Comparison of ENCODE assay signal across 9 cellular contexts in genomic region chr22:31106651-31107205, GRCh38. TPM values are rescaled to one million over a fixed set of nuclear protein-coding genes. Genes with fewer than 3 reads are reported as not detected.
DNase-seq lines count a peak whose midpoint lies in the region; ATAC-seq and TF ChIP-seq lines count a peak whose summit lies in the region.
"Had no signal": no experiment of that assay in that cellular context is flagged by ENCODE, and none has a peak within 500 bp of the region (broad histone marks: within the 10 kb centered on the region; RNA-seq: fewer than 3 reads in every experiment).

No MANE protein-coding gene starts in this region.

- intact Hi-C loops in ascending aorta (cut with DNase I), result loop anchor here (1.0 to 10.0 kb wide), 6 partner anchors 43 to 682 kb away; partner anchors contain the start of genes MTFP1 and PIK3IP1

- H3K9me3 ChIP-seq in ascending aorta (no peaks in the 10 kb centered on the region), stomach smooth muscle (ENCODE audit: control insufficient read depth in 2 of 2, low read length in 2 of 2) (no peaks in the 10 kb centered on the region)

- H3K27me3 ChIP-seq in ascending aorta, result no peaks in the 10 kb centered on the region
- H3K27me3 ChIP-seq in stomach smooth muscle (ENCODE audit: control insufficient read depth in 1 of 2, insufficient read depth in 2 of 2, low read length in 2 of 2), result no peaks in the 10 kb centered on the region

- H3K4me3 ChIP-seq in HFF-Myc (replicated peaks; ENCODE audit: low read depth, low read length), result peak overlapping the region; percentile 76
- peak overlapping the region; percentile 87 to 94 for H3K4me3 ChIP-seq in ascending aorta
- peak overlapping the region; percentile 90 to 97 for H3K4me3 ChIP-seq in stomach smooth muscle (ENCODE audit: low read length in 2 of 2)

- TF ChIP-seq CTCF in HFF-Myc (IDR thresholded peaks at IDR 0.05; ENCODE audit: low read depth, low read length, missing control alignments) (no peak), ascending aorta (IDR thresholded peaks at IDR 0.05) (no peak)

- H3K4me3 Mint-ChIP-seq in immature natural killer cell, result peak overlapping the region; percentile 87 to 95 (median 93)

- H3K27ac ChIP-seq in ascending aorta (peak overlapping the region; percentile 98 to 99), stomach smooth muscle (ENCODE audit: low read length) (peak overlapping the region; percentile 99)

- H3K4me1 ChIP-seq in ascending aorta (peaks cover 4 to 41% of the 10 kb centered on the region in 2 donors), stomach smooth muscle (ENCODE audit: control insufficient read depth, insufficient read depth, low read length) (peaks cover 55% of the 10 kb centered on the region)

- peaks cover 2 to 6% (median 3%) of the 10 kb centered on the region in 3 donors for H3K27me3 Mint-ChIP-seq in immature natural killer cell (ENCODE audit: low read depth in 3 of 3)

- peaks cover 0 to 2% (median 0%) of the 10 kb centered on the region in 6 donors for H3K9me3 Mint-ChIP-seq in immature natural killer cell

- no peaks in the 10 kb centered on the region for H3K36me3 Mint-ChIP-seq in immature natural killer cell

- DNase-seq in HFF-Myc (ENCODE audit: extremely low read depth, low read depth), result no peak
- peak in 1 of 2 donors; percentile 80 for DNase-seq in ascending aorta (ENCODE audit: low spot score in 2 of 2)
- DNase-seq in immature natural killer cell, result no peak
- DNase-seq in superior temporal gyrus (ENCODE audit: extremely low spot score), result no peak
- DNase-seq in GM19238 (ENCODE audit: insufficient read length, low spot score), result no peak
- DNase-seq in activated CD8-positive, alpha-beta memory T cell treated with anti-CD3 and anti-CD28 coated beads, Interleukin-2, amount 50 U/mL, for 4 hours, result no peak

- peaks cover 15 to 18% of the 10 kb centered on the region in 2 donors for H3K4me1 Mint-ChIP-seq in immature natural killer cell

- peak overlapping the region in 4 of 6 donors; percentile 4 to 63 (median 34) for H3K27ac Mint-ChIP-seq in immature natural killer cell

- H3K36me3 ChIP-seq in ascending aorta (peaks cover 14 to 16% of the 10 kb centered on the region in 2 donors), stomach smooth muscle (ENCODE audit: control insufficient read depth in 2 of 2, insufficient read depth in 2 of 2, low read length in 2 of 2) (peaks cover 15 to 18% of the 10 kb centered on the region in 2 donors)

- no peak for ATAC-seq in GM21367 (IDR thresholded peaks at IDR 0.05; ENCODE audit: unreplicated experiment)

- H3K9ac ChIP-seq in stomach smooth muscle (ENCODE audit: low read length in 2 of 2), result peak overlapping the region; percentile 99 to 100

RNA-seq across cellular contexts. Expression of gene SELENOM, which starts 0.6 kb away (rescaled TPM):
- total RNA-seq in ascending aorta, result 1,262 TPM
- polyA plus RNA-seq in immature natural killer cell, result 10 to 100 TPM; 24.1 to 51.0 (median 33.5) TPM

RNA-seq across cellular contexts. Expression of gene INPP5J, which starts 16.0 kb away (rescaled TPM):
- 1.3 TPM for total RNA-seq in ascending aorta
- not detected for polyA plus RNA-seq in immature natural killer cell
- total RNA-seq: T-helper 2 cell treated with Interferon-gamma antibody and Interleukin-4, amounts not matched to agents 100 ng/mL and 5 ng/mL, for 36 hours had no signal

RNA-seq across cellular contexts. Expression of gene SMTN, which starts 25.6 kb away (rescaled TPM):
- 671 TPM for total RNA-seq in ascending aorta
- polyA plus RNA-seq in immature natural killer cell, result 1 to 10 TPM in 2 of 3 donors, under 1 TPM in 1; 0.49 to 2.7 (median 1.5) TPM

RNA-seq across cellular contexts. Expression of gene PLA2G3, which starts 33.6 kb away (rescaled TPM):
- total RNA-seq in ascending aorta, result not detected
- polyA plus RNA-seq in immature natural killer cell, result not detected
- total RNA-seq: T-helper 2 cell treated with Interferon-gamma antibody and Interleukin-4, amounts not matched to agents 100 ng/mL and 5 ng/mL, for 36 hours had no signal

RNA-seq across cellular contexts. Expression of gene RNF185, which starts 53.3 kb away (rescaled TPM):
- 29.8 TPM for total RNA-seq in ascending aorta
- polyA plus RNA-seq in immature natural killer cell, result 10 to 100 TPM; 12.8 to 27.3 (median 20.1) TPM
